In genomic region chr17:32349854-32350661, GRCh38 we compare ENCODE assay signal across 1 cellular context.
TF ChIP-seq lines count a peak whose summit lies in the region.

Gene ZNF207, plus strand, starts transcription at chr17:32350157. Its CDS starts 129 bp downstream, at chr17:32350286.

TF ChIP-seq in HEK293, 187 proteins besides CTCF, POLR2A, EP300 and RAD21 (continued from another document and continues in another):
- TF ChIP-seq ZSCAN18 (tag by site-specific recombination; IDR thresholded peaks at IDR 0.05) (no peak; the same call in 1 of the 2 replicates), ZNF521 (tag by site-specific recombination; IDR thresholded peaks at IDR 0.05) (no peak), ZNF580 (tag by site-specific recombination; IDR thresholded peaks at IDR 0.05) (peak; percentile 83), ZNF571 (tag by site-specific recombination; IDR thresholded peaks at IDR 0.05) (no peak), ZNF692 (tag by site-specific recombination; IDR thresholded peaks at IDR 0.05) (peak; percentile 57; the same call in 1 of the 2 replicates), ZNF146 (tag by site-specific recombination; IDR thresholded peaks at IDR 0.05) (no peak; the same call in 1 of the 2 replicates), HOXD13 (CRISPR knock-in tag; IDR thresholded peaks at IDR 0.05; ENCODE audit: borderline replicate concordance) (no peak), ZNF23 (tag by site-specific recombination; IDR thresholded peaks at IDR 0.05; ENCODE audit: borderline replicate concordance) (no peak), ZNF16 (tag by site-specific recombination; IDR thresholded peaks at IDR 0.05; ENCODE audit: low read depth) (no peak; the same call in 1 of the 2 replicates), WT1 (tag by site-specific recombination; IDR thresholded peaks at IDR 0.05) (peak; percentile 51; the same call in 1 of the 2 replicates), ZNF530 (tag by site-specific recombination; IDR thresholded peaks at IDR 0.05; ENCODE audit: low read depth) (no peak), ZNF624 (tag by site-specific recombination; IDR thresholded peaks at IDR 0.05) (no peak; the same call in 1 of the 2 replicates), ZBTB7A (tag by site-specific recombination; IDR thresholded peaks at IDR 0.05; ENCODE audit: low read depth) (no peak), GFI1B (tag by site-specific recombination; IDR thresholded peaks at IDR 0.05) (peak; percentile 47; the same call in 1 of the 2 replicates), SCRT2 (tag by site-specific recombination; IDR thresholded peaks at IDR 0.05) (peak; percentile 48; the same call in 1 of the 2 replicates), ZNF777 (tag by site-specific recombination; IDR thresholded peaks at IDR 0.05; ENCODE audit: borderline replicate concordance) (no peak; the same call in 1 of the 2 replicates), PRDM6 (tag by site-specific recombination; IDR thresholded peaks at IDR 0.05) (no peak), ZBTB8A (tag by site-specific recombination; IDR thresholded peaks at IDR 0.05) (no peak; the same call in 1 of the 2 replicates), ZNF548 (tag by site-specific recombination; IDR thresholded peaks at IDR 0.05) (no peak), ZNF776 (tag by site-specific recombination; IDR thresholded peaks at IDR 0.05; ENCODE audit: borderline replicate concordance) (no peak), TRIM28 (IDR thresholded peaks at IDR 0.05; ENCODE audit: borderline replicate concordance, low read length) (no peak), ZNF266 (tag by site-specific recombination; IDR thresholded peaks at IDR 0.05; ENCODE audit: low read depth) (no peak), ZFHX2 (tag by site-specific recombination; conservative IDR thresholded peaks at IDR 0.05) (peak; percentile 94), ZNF132 (tag by site-specific recombination; IDR thresholded peaks at IDR 0.05; ENCODE audit: borderline replicate concordance) (no peak), ZNF555 (tag by site-specific recombination; conservative IDR thresholded peaks at IDR 0.05) (no peak), ZNF184 (tag by site-specific recombination; IDR thresholded peaks at IDR 0.05) (no peak), YY1 (tag by site-specific recombination; IDR thresholded peaks at IDR 0.05) (peak; percentile 93), ZNF311 (tag by site-specific recombination; IDR thresholded peaks at IDR 0.05; ENCODE audit: borderline replicate concordance) (no peak), ZNF280D (tag by site-specific recombination; IDR thresholded peaks at IDR 0.05) (0 out of 2 replicates have a peak, but pooled peaks have one; percentile 29), ZNF664 (tag by site-specific recombination; IDR thresholded peaks at IDR 0.05) (0 out of 2 replicates have a peak, but pooled peaks have one; percentile 4), FEZF1 (tag by site-specific recombination; IDR thresholded peaks at IDR 0.05) (peak; percentile 25), ZIC2 (tag by site-specific recombination; IDR thresholded peaks at IDR 0.05) (no peak), ZFP41 (tag by site-specific recombination; IDR thresholded peaks at IDR 0.05; ENCODE audit: borderline replicate concordance) (no peak), BCL6B (tag by site-specific recombination; IDR thresholded peaks at IDR 0.05) (peak; percentile 64; the same call in 1 of the 2 replicates), ELK4 (IDR thresholded peaks at IDR 0.05; ENCODE audit: borderline replicate concordance, low read depth, low read length) (no peak), ZNF214 (tag by site-specific recombination; IDR thresholded peaks at IDR 0.05; ENCODE audit: borderline replicate concordance) (no peak), ZSCAN5A (tag by site-specific recombination; IDR thresholded peaks at IDR 0.05) (no peak; the same call in 1 of the 2 replicates), PRDM1 (tag by site-specific recombination; IDR thresholded peaks at IDR 0.05) (peak; percentile 93), ZNF501 (tag by site-specific recombination; IDR thresholded peaks at IDR 0.05) (peak; percentile 99), ZFP37 (tag by site-specific recombination; IDR thresholded peaks at IDR 0.05) (peak; percentile 72; the same call in 1 of the 2 replicates), ZFP3 (tag by site-specific recombination; IDR thresholded peaks at IDR 0.05; ENCODE audit: low read depth) (peak; percentile 40; the same call in 1 of the 2 replicates), ZNF19 (tag by site-specific recombination; IDR thresholded peaks at IDR 0.05; ENCODE audit: low read depth) (no peak), ZNF830 (tag by site-specific recombination; IDR thresholded peaks at IDR 0.05; ENCODE audit: low read depth) (no peak), ZNF677 (tag by site-specific recombination; IDR thresholded peaks at IDR 0.05) (no peak), ZBTB20 (tag by site-specific recombination; IDR thresholded peaks at IDR 0.05) (no peak; the same call in 1 of the 2 replicates), ZNF704 (tag by site-specific recombination; IDR thresholded peaks at IDR 0.05) (no peak), GLIS1 (tag by site-specific recombination; IDR thresholded peaks at IDR 0.05) (peak; percentile 63), HOXC10 (CRISPR knock-in tag; IDR thresholded peaks at IDR 0.05) (no peak), KLF7 (tag by site-specific recombination; IDR thresholded peaks at IDR 0.05; ENCODE audit: borderline replicate concordance) (peak; percentile 29; the same call in 1 of the 2 replicates), ZNF560 (tag by site-specific recombination; IDR thresholded peaks at IDR 0.05; ENCODE audit: borderline replicate concordance) (no peak), ZNF626 (tag by site-specific recombination; IDR thresholded peaks at IDR 0.05) (no peak), KLF8 (tag by site-specific recombination; IDR thresholded peaks at IDR 0.05) (peak; percentile 67; the same call in 1 of the 2 replicates), ZNF449 (tag by site-specific recombination; IDR thresholded peaks at IDR 0.05) (no peak), ZNF354C (tag by site-specific recombination; IDR thresholded peaks at IDR 0.05; ENCODE audit: borderline replicate concordance, low read depth) (no peak), ZBTB21 (tag by site-specific recombination; IDR thresholded peaks at IDR 0.05) (0 out of 2 replicates have a peak, but pooled peaks have one; percentile 23)
